In genomic region chr4:100082852-100083251, GRCh38 we compare ENCODE assay signal across 16 cellular contexts.
DNase-seq lines count a peak whose midpoint lies in the region; ATAC-seq and TF ChIP-seq lines count a peak whose summit lies in the region.
"Had no signal": no experiment of that assay in that cellular context is flagged by ENCODE, and none has a peak within 500 bp of the region (broad histone marks: within the 10 kb centered on the region; RNA-seq: fewer than 3 reads in every experiment).

No MANE protein-coding gene starts in this region.

- no peaks in the 10 kb centered on the region for H3K27me3 Mint-ChIP-seq in effector memory CD8-positive, alpha-beta T cell
- no peaks in the 10 kb centered on the region for H3K27me3 Mint-ChIP-seq in MCF 10A (ENCODE audit: insufficient read depth, unreplicated experiment)
- H3K27me3 Mint-ChIP-seq: central memory CD8-positive, alpha-beta T cell had no signal

- peak; percentile 42 for DNase-seq in NOMO-1 treated with DMSO at 0.1 percent for 48 hours (lab: John Stamatoyannopoulos, UW; ENCODE audit: unreplicated experiment)
- DNase-seq in effector CD4-positive, alpha-beta T cell, result no peak
- no peak for DNase-seq in effector memory CD8-positive, alpha-beta T cell
- no peak for DNase-seq in cerebellum (ENCODE audit: low spot score)
- no peak for DNase-seq in MCF 10A (ENCODE audit: unreplicated experiment)
- DNase-seq: activated CD8-positive, alpha-beta memory T cell treated with anti-CD3 and anti-CD28 coated beads for 24 hours; foreskin melanocyte; NCI-H774; SIG-M5; T1000; transverse colon had no signal

- intact Hi-C loops in MCF 10A (cut with micrococcal nuclease), result no loop called here

- peaks cover 6 to 14% of the 10 kb centered on the region in 2 donors for H3K4me1 Mint-ChIP-seq in effector memory CD8-positive, alpha-beta T cell (ENCODE audit: low read depth in 2 of 2)
- peaks cover 20% of the 10 kb centered on the region for H3K4me1 Mint-ChIP-seq in MCF 10A (ENCODE audit: insufficient read depth, unreplicated experiment)
- H3K4me1 Mint-ChIP-seq: nephron had no signal

- H3K27ac Mint-ChIP-seq in effector memory CD8-positive, alpha-beta T cell, result no peak overlapping the region
- H3K27ac Mint-ChIP-seq in MCF 10A (ENCODE audit: low read depth, unreplicated experiment), result no peak overlapping the region
- H3K27ac Mint-ChIP-seq: nephron had no signal

- no peak overlapping the region for H3K4me3 Mint-ChIP-seq in effector memory CD8-positive, alpha-beta T cell
- H3K4me3 Mint-ChIP-seq in MCF 10A (ENCODE audit: unreplicated experiment), result no peak overlapping the region
- H3K4me3 Mint-ChIP-seq: central memory CD8-positive, alpha-beta T cell; nephron had no signal

- TF ChIP-seq CTCF in MCF 10A (IDR thresholded peaks at IDR 0.05; ENCODE audit: unreplicated experiment), result no peak

- ATAC-seq in GM18508 (IDR thresholded peaks at IDR 0.05; ENCODE audit: insufficient read depth, unreplicated experiment), result peak; percentile 41
- ATAC-seq in GM18909 (IDR thresholded peaks at IDR 0.05; ENCODE audit: poor library complexity, unreplicated experiment), result peak; percentile 25
- ATAC-seq in HG03039 (IDR thresholded peaks at IDR 0.05; ENCODE audit: unreplicated experiment), result peak; percentile 44
- no peak for ATAC-seq in effector memory CD8-positive, alpha-beta T cell (replicated peaks)

- BruUV-seq in MCF 10A (replicated peaks; lab: Mats Ljungman, UMichigan), result no TSS peak

- no peaks in the 10 kb centered on the region for H3K36me3 Mint-ChIP-seq in effector memory CD8-positive, alpha-beta T cell (ENCODE audit: insufficient read depth)
- no peaks in the 10 kb centered on the region for H3K36me3 Mint-ChIP-seq in MCF 10A (ENCODE audit: insufficient read depth, unreplicated experiment)

- POLR2A ChIA-PET in MCF 10A (lab: Yijun Ruan, JAX), result no interaction called here

- no peaks in the 10 kb centered on the region for H3K9me3 Mint-ChIP-seq in effector memory CD8-positive, alpha-beta T cell
- no peaks in the 10 kb centered on the region for H3K9me3 Mint-ChIP-seq in MCF 10A (ENCODE audit: unreplicated experiment)
- H3K9me3 Mint-ChIP-seq: central memory CD8-positive, alpha-beta T cell; nephron had no signal

- CTCF ChIA-PET in MCF 10A (lab: Yijun Ruan, JAX), result interaction anchor here (1.1 to 4.4 kb wide), 3 partner anchors 10 to 65 kb away, joined by 4 to 43 read pairs (median 25); no protein-coding TSS in a partner anchor
